ENCODE assay signal across 8 cellular contexts in the genomic region with DNA sequence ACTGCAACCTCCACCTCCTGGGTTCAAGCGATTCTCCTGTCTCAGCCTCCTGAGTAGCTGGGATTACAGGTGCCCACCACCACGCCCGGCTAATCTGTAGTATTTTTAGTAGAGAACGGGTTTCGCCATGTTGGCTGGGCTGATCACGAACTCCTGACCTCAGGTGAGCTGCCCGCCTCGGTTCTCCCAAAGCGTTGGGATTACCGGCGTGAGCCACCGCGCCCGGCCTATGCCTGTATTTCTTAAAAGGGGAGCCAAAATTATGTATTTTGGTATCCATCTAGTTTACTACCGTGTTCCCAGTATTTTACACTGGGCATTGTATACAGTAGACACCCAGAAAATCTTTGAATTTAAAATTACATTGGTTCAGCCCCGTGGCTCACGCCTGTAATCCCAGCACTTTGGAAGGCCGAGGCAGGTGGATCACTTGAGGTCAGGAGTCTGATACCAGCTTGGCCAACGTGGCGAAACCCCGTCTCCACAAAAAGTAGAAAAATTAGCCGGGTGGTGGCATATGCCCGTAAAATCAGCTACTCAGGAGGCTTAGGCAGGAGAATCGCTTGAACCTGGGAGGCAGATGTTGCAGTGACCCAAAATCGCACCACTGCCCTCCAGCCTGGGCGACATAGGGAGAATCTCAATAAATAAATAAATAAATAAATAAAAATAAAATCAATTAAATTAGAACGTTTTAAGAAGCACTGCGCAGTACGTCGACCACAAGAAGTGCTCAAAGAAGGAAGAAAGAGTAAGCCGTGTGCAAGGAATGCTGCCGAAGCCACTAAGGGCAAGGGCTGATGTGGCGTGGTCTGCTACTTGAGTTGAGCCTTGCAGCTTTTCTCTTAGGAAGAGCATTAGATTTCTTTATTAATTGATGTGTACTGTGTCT. TPM values are rescaled to one million over a fixed set of nuclear protein-coding genes. Genes with fewer than 3 reads are reported as not detected.
A peak's percentile ranks its signal among the peaks of the same experiment; 100 is the strongest.
DNase-seq lines count a peak whose midpoint lies in the region; ATAC-seq and TF ChIP-seq lines count a peak whose summit lies in the region.

No MANE protein-coding gene starts in this region.

- H3K9me3 ChIP-seq in right lobe of liver (no peaks in the 10 kb centered on the region), transverse colon (no peaks in the 10 kb centered on the region)

- H3K27me3 Mint-ChIP-seq in activated naive CD4-positive, alpha-beta T cell treated with anti-CD3 and anti-CD28 coated beads for 36 hours (ENCODE audit: low read depth) = no peaks in the 10 kb centered on the region
- H3K27me3 Mint-ChIP-seq in activated naive CD4-positive, alpha-beta T cell treated with anti-CD3 and anti-CD28 coated beads, Interleukin-2, amount 10 ng/mL, durations not matched to agents 7 days and 5 days = peaks cover 3% of the 10 kb centered on the region

- H3K36me3 ChIP-seq in right lobe of liver (no peaks in the 10 kb centered on the region), transverse colon (no peaks in the 10 kb centered on the region)

- H3K4me3 Mint-ChIP-seq in activated naive CD4-positive, alpha-beta T cell treated with anti-CD3 and anti-CD28 coated beads for 36 hours = peak overlapping the region; percentile 90
- H3K4me3 Mint-ChIP-seq in activated naive CD4-positive, alpha-beta T cell treated with anti-CD3 and anti-CD28 coated beads, Interleukin-2, amount 10 ng/mL, durations not matched to agents 7 days and 5 days = peak overlapping the region; percentile 97

- H3K4me1 ChIP-seq in right lobe of liver (peaks cover 0 to 31% (median 13%) of the 10 kb centered on the region in 4 donors), transverse colon (peaks cover 13 to 35% (median 34%) of the 10 kb centered on the region in 4 donors)

- ATAC-seq in right lobe of liver = no peak
- ATAC-seq in HG03097 (IDR thresholded peaks at IDR 0.05; ENCODE audit: low FRiP score, unreplicated experiment) = no peak

- peaks cover 33% of the 10 kb centered on the region for H3K4me1 Mint-ChIP-seq in activated naive CD4-positive, alpha-beta T cell treated with anti-CD3 and anti-CD28 coated beads for 36 hours (ENCODE audit: low read depth)
- peaks cover 35% of the 10 kb centered on the region for H3K4me1 Mint-ChIP-seq in activated naive CD4-positive, alpha-beta T cell treated with anti-CD3 and anti-CD28 coated beads, Interleukin-2, amount 10 ng/mL, durations not matched to agents 7 days and 5 days

- no peak for TF ChIP-seq EP300 in transverse colon (IDR thresholded peaks at IDR 0.05; ENCODE audit: low read depth)

- H3K9me3 Mint-ChIP-seq in activated naive CD4-positive, alpha-beta T cell treated with anti-CD3 and anti-CD28 coated beads for 36 hours = no peaks in the 10 kb centered on the region
- no peaks in the 10 kb centered on the region for H3K9me3 Mint-ChIP-seq in activated naive CD4-positive, alpha-beta T cell treated with anti-CD3 and anti-CD28 coated beads, Interleukin-2, amount 10 ng/mL, durations not matched to agents 7 days and 5 days

- H3K36me3 Mint-ChIP-seq in activated naive CD4-positive, alpha-beta T cell treated with anti-CD3 and anti-CD28 coated beads for 36 hours (ENCODE audit: low read depth) = peaks cover 21% of the 10 kb centered on the region
- peaks cover 22% of the 10 kb centered on the region for H3K36me3 Mint-ChIP-seq in activated naive CD4-positive, alpha-beta T cell treated with anti-CD3 and anti-CD28 coated beads, Interleukin-2, amount 10 ng/mL, durations not matched to agents 7 days and 5 days

- H3K27me3 ChIP-seq in right lobe of liver (no peaks in the 10 kb centered on the region), transverse colon (no peaks in the 10 kb centered on the region)

- no peak for DNase-seq in activated naive CD4-positive, alpha-beta T cell treated with anti-CD3 and anti-CD28 coated beads for 36 hours
- no peak for DNase-seq in activated naive CD4-positive, alpha-beta T cell (lab: John Stamatoyannopoulos, UW)
- DNase-seq in activated naive CD4-positive, alpha-beta T cell treated with anti-CD3 and anti-CD28 coated beads, Interleukin-2, amount 10 ng/mL, durations not matched to agents 7 days and 5 days = no peak
- DNase-seq in right lobe of liver (peak in 1 of 3 donors; percentile 45), transverse colon (peak; percentile 11), NCI-H345 (lab: John Stamatoyannopoulos, UW) (no peak), NCI-H82 (lab: John Stamatoyannopoulos, UW) (no peak)

- H3K27ac Mint-ChIP-seq in activated naive CD4-positive, alpha-beta T cell treated with anti-CD3 and anti-CD28 coated beads for 36 hours = peak overlapping the region; percentile 98
- peak overlapping the region; percentile 100 for H3K27ac Mint-ChIP-seq in activated naive CD4-positive, alpha-beta T cell treated with anti-CD3 and anti-CD28 coated beads, Interleukin-2, amount 10 ng/mL, durations not matched to agents 7 days and 5 days

- CTCF ChIA-PET in activated naive CD4-positive, alpha-beta T cell treated with anti-CD3 and anti-CD28 coated beads for 36 hours (lab: Charles Lee) = interaction anchor here (0.9 to 2.7 kb wide), 5 partner anchors 11 to 73 kb away, joined by 3 to 24 read pairs (median 9); partner anchors contain the start of gene TRAPPC3
- CTCF ChIA-PET in activated naive CD4-positive, alpha-beta T cell treated with anti-CD3 and anti-CD28 coated beads, Interleukin-2, amount 10 ng/mL, durations not matched to agents 7 days and 5 days (lab: Charles Lee) = interaction anchor here (0.5 to 1.8 kb wide), 4 partner anchors 31 to 73 kb away, joined by 3 to 6 read pairs (median 4); no protein-coding TSS in a partner anchor

- TF ChIP-seq CTCF in right lobe of liver (IDR thresholded peaks at IDR 0.05) (no peak), transverse colon (IDR thresholded peaks at IDR 0.05) (no peak)

- whole genome bisulfite sequencing in right lobe of liver (ENCODE audit: insufficient coverage, low coverage, low lambda C conversion rate, missing lambda C conversion rate) = 75% methylated on average over 19 of the region's 33 CpGs
- WGBS in transverse colon (ENCODE audit: low coverage in 1 of 2), 2 donors = 71 to 86% methylated on average over 16 to 33 of the region's 33 CpGs

- no peak for TF ChIP-seq POLR2A in right lobe of liver (IDR thresholded peaks at IDR 0.05)
- TF ChIP-seq POLR2A in transverse colon (IDR thresholded peaks at IDR 0.05) = no peak

- intact Hi-C loops in activated naive CD4-positive, alpha-beta T cell treated with anti-CD3 and anti-CD28 coated beads for 36 hours (cut with micrococcal nuclease) = loop anchor here (5.0 kb wide), 1 partner anchor 1255 kb away; no protein-coding TSS in a partner anchor
- intact Hi-C loops in right lobe of liver (cut with DNase I) = no loop called here
- intact Hi-C loops in transverse colon (cut with DNase I; ENCODE audit: low total_unique reads) = no loop called here

- in situ Hi-C loops in transverse colon (cut with MboI; ENCODE audit: low pct_ligation_motif_present in 1 of 4, low pct_unique_long_range_greater_than_20kb in 1 of 4, low sequenced_read_pairs in 3 of 4) = no loop called here

- H3K27ac ChIP-seq in right lobe of liver = peak overlapping the region; percentile 84 to 92 (median 91)
- peak overlapping the region; percentile 95 to 99 (median 98) for H3K27ac ChIP-seq in transverse colon

- H3K4me3 ChIP-seq in right lobe of liver (peak overlapping the region; percentile 44 to 80 (median 79)), transverse colon (peak overlapping the region in 3 of 4 donors; percentile 65 to 74 (median 66))

RNA-seq across cellular contexts. Expression of gene THRAP3, which starts 1.5 kb away (rescaled TPM):
- 100 to 1,000 TPM; 128 to 133 TPM for total RNA-seq in activated naive CD4-positive, alpha-beta T cell treated with anti-CD3 and anti-CD28 coated beads for 36 hours
- total RNA-seq in right lobe of liver (10 to 100 TPM; 33.7 to 53.6 (median 40.7) TPM), transverse colon (10 to 100 TPM; 25.8 to 73.7 (median 59.9) TPM)
